19 cellular contexts compared by ENCODE assay signal in the genomic region with DNA sequence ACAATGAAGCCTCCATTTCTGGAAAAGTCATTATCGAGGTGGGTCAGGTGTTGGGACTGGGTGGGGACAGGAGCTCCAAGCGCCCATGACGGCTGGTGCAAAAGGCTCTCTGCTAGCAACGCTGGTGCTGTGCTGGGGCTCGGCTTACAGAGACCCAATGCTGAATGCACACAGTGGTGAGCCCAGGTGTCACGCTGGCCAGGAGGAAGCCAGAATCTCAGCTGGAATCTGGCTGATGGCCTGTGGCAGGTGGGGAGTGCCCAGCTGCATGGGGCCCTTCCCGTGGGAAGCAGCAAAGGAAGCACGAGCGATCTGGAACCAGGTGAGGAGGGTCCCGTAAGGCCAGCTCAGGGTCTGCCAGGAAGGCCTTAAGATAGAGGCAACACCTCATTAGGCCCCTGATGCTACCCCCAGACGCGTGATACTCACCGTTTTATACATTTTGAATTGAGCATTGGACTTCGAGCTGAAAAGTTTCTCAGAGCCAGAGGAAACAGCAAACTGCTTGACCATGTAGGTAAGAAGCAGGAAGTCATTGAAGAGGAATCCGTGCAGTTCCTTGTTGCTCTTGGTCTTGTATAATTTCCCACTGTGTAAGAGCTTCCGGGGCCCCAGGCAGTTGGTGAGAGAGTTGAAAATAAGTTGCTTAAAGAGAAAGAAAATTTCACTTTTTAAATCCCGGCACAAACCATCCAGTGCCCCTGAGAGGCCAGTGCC. TPM values are rescaled to one million over a fixed set of nuclear protein-coding genes. Genes with fewer than 3 reads are reported as not detected.
"Had no signal": no experiment of that assay in that cellular context is flagged by ENCODE, and none has a peak within 500 bp of the region (broad histone marks: within the 10 kb centered on the region; RNA-seq: fewer than 3 reads in every experiment).

No MANE protein-coding gene starts in this region.

- H3K27ac Mint-ChIP-seq: activated CD8-positive, alpha-beta memory T cell treated with anti-CD3 and anti-CD28 coated beads, Interleukin-2, amount 10 ng/mL, durations not matched to agents 7 days and 5 days; effector memory CD8-positive, alpha-beta T cell; stimulated activated naive CD8-positive, alpha-beta T cell treated with anti-CD3 and anti-CD28 coated beads, Interleukin-15, Interleukin-2, amounts not matched to agents 100 ng/mL and 50 ng/mL, for 24 hours had no signal

- H3K9me3 ChIP-seq: gastroesophageal sphincter, heart right ventricle, left ventricle myocardium inferior, psoas muscle, suprapubic skin had no signal

- H3K9me3 Mint-ChIP-seq: effector memory CD8-positive, alpha-beta T cell; naive thymus-derived CD8-positive, alpha-beta T cell; stimulated activated naive CD8-positive, alpha-beta T cell treated with anti-CD3 and anti-CD28 coated beads, Interleukin-15, Interleukin-2, amounts not matched to agents 100 ng/mL and 50 ng/mL, for 24 hours had no signal

- ATAC-seq: activated CD4-positive, CD25-positive, alpha-beta regulatory T cell treated with anti-CD3 and anti-CD28 coated beads, Interleukin-2, amount 50 U/mL, for 24 hours; activated CD8-positive, alpha-beta memory T cell treated with anti-CD3 and anti-CD28 coated beads, Interleukin-2, amount 10 ng/mL, durations not matched to agents 7 days and 5 days; effector memory CD8-positive, alpha-beta T cell; gastroesophageal sphincter; heart right ventricle; naive thymus-derived CD8-positive, alpha-beta T cell; psoas muscle had no signal

- H3K27me3 Mint-ChIP-seq: activated CD8-positive, alpha-beta memory T cell treated with anti-CD3 and anti-CD28 coated beads, Interleukin-2, amount 10 ng/mL, durations not matched to agents 7 days and 5 days; effector memory CD8-positive, alpha-beta T cell; naive thymus-derived CD8-positive, alpha-beta T cell; stimulated activated naive CD8-positive, alpha-beta T cell treated with anti-CD3 and anti-CD28 coated beads, Interleukin-15, Interleukin-2, amounts not matched to agents 100 ng/mL and 50 ng/mL, for 24 hours had no signal

- H3K27me3 ChIP-seq: gastroesophageal sphincter, heart right ventricle, suprapubic skin had no signal

- H3K4me1 Mint-ChIP-seq: activated CD8-positive, alpha-beta memory T cell treated with anti-CD3 and anti-CD28 coated beads, Interleukin-2, amount 10 ng/mL, durations not matched to agents 7 days and 5 days had no signal

- H3K4me1 ChIP-seq: gastroesophageal sphincter, heart right ventricle, left ventricle myocardium inferior, psoas muscle, suprapubic skin had no signal

- DNase-seq: activated CD8-positive, alpha-beta memory T cell treated with anti-CD3 and anti-CD28 coated beads, Interleukin-2, amount 10 ng/mL, durations not matched to agents 7 days and 5 days; activated naive CD4-positive, alpha-beta T cell treated with anti-CD3 and anti-CD28 coated beads, Interleukin-2, amount 50 U/mL, for 16 hours; activated T-cell treated with anti-CD3 and anti-CD28 coated beads, Interleukin-2, amount 50 U/mL, for 1 hour; dermis blood vessel endothelial cell; effector memory CD8-positive, alpha-beta T cell; heart right ventricle; kidney; left ventricle myocardium inferior; naive thymus-derived CD8-positive, alpha-beta T cell; psoas muscle; T-helper 1 cell; T1000 had no signal

- H3K4me3 ChIP-seq: gastroesophageal sphincter, heart right ventricle, left ventricle myocardium inferior, psoas muscle, suprapubic skin had no signal

- H3K27ac ChIP-seq: gastroesophageal sphincter, heart right ventricle, left ventricle myocardium inferior, psoas muscle, suprapubic skin had no signal

- H3K4me3 Mint-ChIP-seq: activated CD8-positive, alpha-beta memory T cell treated with anti-CD3 and anti-CD28 coated beads, Interleukin-2, amount 10 ng/mL, durations not matched to agents 7 days and 5 days; effector memory CD8-positive, alpha-beta T cell; naive thymus-derived CD8-positive, alpha-beta T cell; stimulated activated naive CD8-positive, alpha-beta T cell treated with anti-CD3 and anti-CD28 coated beads, Interleukin-15, Interleukin-2, amounts not matched to agents 100 ng/mL and 50 ng/mL, for 24 hours had no signal

RNA-seq across cellular contexts. Expression of a gene that starts 34.7 kb away (rescaled TPM):
- total RNA-seq: activated CD8-positive, alpha-beta memory T cell treated with anti-CD3 and anti-CD28 coated beads, Interleukin-2, amount 10 ng/mL, durations not matched to agents 7 days and 5 days; astrocyte; bronchial epithelial cell; dermis blood vessel endothelial cell; epithelial cell of proximal tubule had no signal
